In genomic region chr13:93227280-93227905, GRCh38 we compare ENCODE assay signal across 8 cellular contexts. TPM values are rescaled to one million over a fixed set of nuclear protein-coding genes. Genes with fewer than 3 reads are reported as not detected.
DNase-seq lines count a peak whose midpoint lies in the region; ATAC-seq and TF ChIP-seq lines count a peak whose summit lies in the region.

No MANE protein-coding gene starts in this region.

- peak overlapping the region; percentile 66; the same call in 1 of the 2 replicates for H3K27ac Mint-ChIP-seq in GM23338
- peak overlapping the region; percentile 98 for H3K27ac Mint-ChIP-seq in mesothelial cell of epicardium
- H3K27ac Mint-ChIP-seq in stimulated activated memory B cell treated with anti-CD40 and anti-IgM and Interleukin-4, amounts not matched to agents 10 μg/mL and 1 μg/mL and 100 μg/mL, for 72 hours: no peak overlapping the region

- H3K79me2 ChIP-seq in GM23338 (replicated peaks; ENCODE audit: insufficient read depth): peaks cover 38% of the 10 kb centered on the region

- H3K4me3 Mint-ChIP-seq in GM23338: peak overlapping the region; percentile 92
- peak overlapping the region; percentile 99 for H3K4me3 Mint-ChIP-seq in mesothelial cell of epicardium
- no peak overlapping the region for H3K4me3 Mint-ChIP-seq in stimulated activated memory B cell treated with anti-CD40 and anti-IgM and Interleukin-4, amounts not matched to agents 10 μg/mL and 1 μg/mL and 100 μg/mL, for 72 hours

- ATAC-seq in GM23338: peak; percentile 51
- no peak for ATAC-seq in GM18907 (IDR thresholded peaks at IDR 0.05; ENCODE audit: unreplicated experiment)
- no peak for ATAC-seq in HG03095 (IDR thresholded peaks at IDR 0.05; ENCODE audit: unreplicated experiment)
- no peak for ATAC-seq in stimulated activated memory B cell treated with anti-CD40 and anti-IgM and Interleukin-4, amounts not matched to agents 10 μg/mL and 1 μg/mL and 100 μg/mL, for 72 hours

- H3K27ac ChIP-seq in GM23338 (ENCODE audit: low read depth): no peak overlapping the region
- H3K27ac ChIP-seq in duodenal mucosa (ENCODE audit: low read depth, low read length): no peak overlapping the region

- H3K9me2 ChIP-seq in GM23338 (ENCODE audit: insufficient read depth): no peaks in the 10 kb centered on the region

- H3F3A ChIP-seq in GM23338 (replicated peaks; ENCODE audit: low read depth): no peaks in the 10 kb centered on the region

- 0 out of 2 replicates have a peak, but pooled peaks cover 3% of the 10 kb centered on the region for H4K20me1 ChIP-seq in GM23338 (replicated peaks; ENCODE audit: insufficient read depth)

- H3K9me3 ChIP-seq in duodenal mucosa (ENCODE audit: control insufficient read depth in 1 of 2, low read length in 2 of 2): no peaks in the 10 kb centered on the region

- H3K9ac ChIP-seq in duodenal mucosa (ENCODE audit: low read depth in 1 of 2, low read length in 2 of 2): peak overlapping the region in 1 of 2 donors; percentile 8

- H3K27me3 ChIP-seq in GM23338 (ENCODE audit: insufficient read depth) (peaks cover 13% of the 10 kb centered on the region), duodenal mucosa (ENCODE audit: control insufficient read depth in 1 of 2, insufficient read depth in 2 of 2, low read length in 2 of 2) (peaks cover 6 to 34% of the 10 kb centered on the region in 2 donors)

- H3K4me3 ChIP-seq in GM23338: peak overlapping the region; percentile 62
- H3K4me3 ChIP-seq in duodenal mucosa (ENCODE audit: low read depth in 1 of 2, low read length in 2 of 2): peak overlapping the region; percentile 45 to 61

- H3K4me1 ChIP-seq in GM23338 (ENCODE audit: insufficient read depth) (peaks cover 43% of the 10 kb centered on the region), duodenal mucosa (ENCODE audit: control insufficient read depth in 1 of 2, insufficient read depth in 2 of 2, low read length in 2 of 2) (no peaks in the 10 kb centered on the region)

- TF ChIP-seq CTCF in GM23338 (conservative IDR thresholded peaks at IDR 0.05; ENCODE audit: low read depth in 2 of 2) (no peak), mesothelial cell of epicardium (IDR thresholded peaks at IDR 0.05; ENCODE audit: unreplicated experiment) (no peak)

- H2AFZ ChIP-seq in GM23338: no peak overlapping the region; the same call in 1 of the 2 replicates

- 0 out of 3 replicates have a peak, but pooled peaks cover 6% of the 10 kb centered on the region for H3K9me3 Mint-ChIP-seq in GM23338
- H3K9me3 Mint-ChIP-seq in mesothelial cell of epicardium: peaks cover 5% of the 10 kb centered on the region
- H3K9me3 Mint-ChIP-seq in stimulated activated memory B cell treated with anti-CD40 and anti-IgM and Interleukin-4, amounts not matched to agents 10 μg/mL and 1 μg/mL and 100 μg/mL, for 72 hours: peaks cover 4% of the 10 kb centered on the region

- DNase-seq in GM23338 (ENCODE audit: low spot score) (peak; percentile 66), NCI-H446 treated with DMSO at 0.1 percent for 48 hours (lab: John Stamatoyannopoulos, UW) (peak; percentile 26), mesothelial cell of epicardium (ENCODE audit: low spot score in 2 of 2, unreplicated experiment in 2 of 2) (peak in 1 of 2 experiments; percentile 67)
- no peak for DNase-seq in activated CD4-positive, alpha-beta T cell treated with anti-CD3 and anti-CD28 coated beads for 1 hour

- H3K27me3 Mint-ChIP-seq in GM23338 (ENCODE audit: insufficient read depth, low read depth, poor library complexity): peaks cover 8% of the 10 kb centered on the region
- no peaks in the 10 kb centered on the region for H3K27me3 Mint-ChIP-seq in mesothelial cell of epicardium (ENCODE audit: low read depth)
- peaks cover 35% of the 10 kb centered on the region for H3K27me3 Mint-ChIP-seq in stimulated activated memory B cell treated with anti-CD40 and anti-IgM and Interleukin-4, amounts not matched to agents 10 μg/mL and 1 μg/mL and 100 μg/mL, for 72 hours

- peaks cover 69% of the 10 kb centered on the region for H3K4me1 Mint-ChIP-seq in GM23338
- peaks cover 57% of the 10 kb centered on the region for H3K4me1 Mint-ChIP-seq in mesothelial cell of epicardium
- H3K4me1 Mint-ChIP-seq in stimulated activated memory B cell treated with anti-CD40 and anti-IgM and Interleukin-4, amounts not matched to agents 10 μg/mL and 1 μg/mL and 100 μg/mL, for 72 hours: no peaks in the 10 kb centered on the region

- H3K36me3 Mint-ChIP-seq in GM23338 (ENCODE audit: low read depth) (peaks cover 5% of the 10 kb centered on the region; the same call in 2 of the 3 replicates), mesothelial cell of epicardium (peaks cover 3% of the 10 kb centered on the region)
- no peaks in the 10 kb centered on the region for H3K36me3 Mint-ChIP-seq in stimulated activated memory B cell treated with anti-CD40 and anti-IgM and Interleukin-4, amounts not matched to agents 10 μg/mL and 1 μg/mL and 100 μg/mL, for 72 hours

- H3K4me2 ChIP-seq in GM23338: peak overlapping the region; percentile 84

- no peaks in the 10 kb centered on the region for H3K36me3 ChIP-seq in GM23338 (ENCODE audit: insufficient read depth)
- H3K36me3 ChIP-seq in duodenal mucosa (ENCODE audit: control insufficient read depth in 1 of 2, insufficient read depth in 2 of 2, low read length in 2 of 2): no peaks in the 10 kb centered on the region

TF ChIP-seq in GM23338, 12 proteins besides CTCF, POLR2A, EP300 and RAD21 (continues in another document):
- TF ChIP-seq ZNF114 (CRISPR knock-in tag; IDR thresholded peaks at IDR 0.05): no peak
- no peak for TF ChIP-seq ETS1 (IDR thresholded peaks at IDR 0.05)
- no peak for TF ChIP-seq ZNF331 (CRISPR knock-in tag; IDR thresholded peaks at IDR 0.05; ENCODE audit: low read depth)
- TF ChIP-seq, protein P1, sequence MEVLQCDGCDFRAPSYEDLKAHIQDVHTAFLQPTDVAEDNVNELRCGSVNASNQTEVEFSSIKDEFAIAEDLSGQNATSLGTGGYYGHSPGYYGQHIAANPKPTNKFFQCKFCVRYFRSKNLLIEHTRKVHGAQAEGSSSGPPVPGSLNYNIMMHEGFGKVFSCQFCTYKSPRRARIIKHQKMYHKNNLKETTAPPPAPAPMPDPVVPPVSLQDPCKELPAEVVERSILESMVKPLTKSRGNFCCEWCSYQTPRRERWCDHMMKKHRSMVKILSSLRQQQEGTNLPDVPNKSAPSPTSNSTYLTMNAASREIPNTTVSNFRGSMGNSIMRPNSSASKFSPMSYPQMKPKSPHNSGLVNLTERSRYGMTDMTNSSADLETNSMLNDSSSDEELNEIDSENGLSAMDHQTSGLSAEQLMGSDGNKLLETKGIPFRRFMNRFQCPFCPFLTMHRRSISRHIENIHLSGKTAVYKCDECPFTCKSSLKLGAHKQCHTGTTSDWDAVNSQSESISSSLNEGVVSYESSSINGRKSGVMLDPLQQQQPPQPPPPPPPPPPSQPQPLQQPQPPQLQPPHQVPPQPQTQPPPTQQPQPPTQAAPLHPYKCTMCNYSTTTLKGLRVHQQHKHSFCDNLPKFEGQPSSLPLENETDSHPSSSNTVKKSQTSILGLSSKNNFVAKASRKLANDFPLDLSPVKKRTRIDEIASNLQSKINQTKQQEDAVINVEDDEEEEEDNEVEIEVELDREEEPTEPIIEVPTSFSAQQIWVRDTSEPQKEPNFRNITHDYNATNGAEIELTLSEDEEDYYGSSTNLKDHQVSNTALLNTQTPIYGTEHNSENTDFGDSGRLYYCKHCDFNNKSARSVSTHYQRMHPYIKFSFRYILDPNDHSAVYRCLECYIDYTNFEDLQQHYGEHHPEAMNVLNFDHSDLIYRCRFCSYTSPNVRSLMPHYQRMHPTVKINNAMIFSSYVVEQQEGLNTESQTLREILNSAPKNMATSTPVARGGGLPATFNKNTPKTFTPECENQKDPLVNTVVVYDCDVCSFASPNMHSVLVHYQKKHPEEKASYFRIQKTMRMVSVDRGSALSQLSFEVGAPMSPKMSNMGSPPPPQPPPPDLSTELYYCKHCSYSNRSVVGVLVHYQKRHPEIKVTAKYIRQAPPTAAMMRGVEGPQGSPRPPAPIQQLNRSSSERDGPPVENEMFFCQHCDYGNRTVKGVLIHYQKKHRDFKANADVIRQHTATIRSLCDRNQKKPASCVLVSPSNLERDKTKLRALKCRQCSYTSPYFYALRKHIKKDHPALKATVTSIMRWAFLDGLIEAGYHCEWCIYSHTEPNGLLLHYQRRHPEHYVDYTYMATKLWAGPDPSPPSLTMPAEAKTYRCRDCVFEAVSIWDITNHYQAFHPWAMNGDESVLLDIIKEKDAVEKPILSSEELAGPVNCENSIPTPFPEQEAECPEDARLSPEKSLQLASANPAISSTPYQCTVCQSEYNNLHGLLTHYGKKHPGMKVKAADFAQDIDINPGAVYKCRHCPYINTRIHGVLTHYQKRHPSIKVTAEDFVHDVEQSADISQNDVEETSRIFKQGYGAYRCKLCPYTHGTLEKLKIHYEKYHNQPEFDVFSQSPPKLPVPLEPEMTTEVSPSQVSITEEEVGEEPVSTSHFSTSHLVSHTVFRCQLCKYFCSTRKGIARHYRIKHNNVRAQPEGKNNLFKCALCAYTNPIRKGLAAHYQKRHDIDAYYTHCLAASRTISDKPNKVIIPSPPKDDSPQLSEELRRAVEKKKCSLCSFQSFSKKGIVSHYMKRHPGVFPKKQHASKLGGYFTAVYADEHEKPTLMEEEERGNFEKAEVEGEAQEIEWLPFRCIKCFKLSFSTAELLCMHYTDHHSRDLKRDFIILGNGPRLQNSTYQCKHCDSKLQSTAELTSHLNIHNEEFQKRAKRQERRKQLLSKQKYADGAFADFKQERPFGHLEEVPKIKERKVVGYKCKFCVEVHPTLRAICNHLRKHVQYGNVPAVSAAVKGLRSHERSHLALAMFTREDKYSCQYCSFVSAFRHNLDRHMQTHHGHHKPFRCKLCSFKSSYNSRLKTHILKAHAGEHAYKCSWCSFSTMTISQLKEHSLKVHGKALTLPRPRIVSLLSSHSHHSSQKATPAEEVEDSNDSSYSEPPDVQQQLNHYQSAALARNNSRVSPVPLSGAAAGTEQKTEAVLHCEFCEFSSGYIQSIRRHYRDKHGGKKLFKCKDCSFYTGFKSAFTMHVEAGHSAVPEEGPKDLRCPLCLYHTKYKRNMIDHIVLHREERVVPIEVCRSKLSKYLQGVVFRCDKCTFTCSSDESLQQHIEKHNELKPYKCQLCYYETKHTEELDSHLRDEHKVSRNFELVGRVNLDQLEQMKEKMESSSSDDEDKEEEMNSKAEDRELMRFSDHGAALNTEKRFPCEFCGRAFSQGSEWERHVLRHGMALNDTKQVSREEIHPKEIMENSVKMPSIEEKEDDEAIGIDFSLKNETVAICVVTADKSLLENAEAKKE (CRISPR knock-in tag; IDR thresholded peaks at IDR 0.05): no peak

RNA-seq across cellular contexts. Expression of gene GPC6, which starts 0.8 kb away (rescaled TPM):
- 28.6 and 30.7 TPM in 2 replicates for total RNA-seq in GM23338 (2014; rRNA removed; shearing (Covaris generic))
- polyA plus RNA-seq in GM23338 (2016; fragmentation: Nextera tagmentation; extraction: Ambion mirVana): 5.5 and 6.4 TPM in 2 replicates
- 106 to 112 TPM (median 110 TPM) in 3 replicates for total RNA-seq in mesothelial cell of epicardium
